14 cellular contexts compared by ENCODE assay signal in genomic region chr2:238096311-238097011, GRCh38. TPM values are rescaled to one million over a fixed set of nuclear protein-coding genes. Genes with fewer than 3 reads are reported as not detected.
DNase-seq lines count a peak whose midpoint lies in the region; TF ChIP-seq lines count a peak whose summit lies in the region.
"Had no signal": no experiment of that assay in that cellular context is flagged by ENCODE, and none has a peak within 500 bp of the region (broad histone marks: within the 10 kb centered on the region; RNA-seq: fewer than 3 reads in every experiment).

No MANE protein-coding gene starts in this region.

- no peaks in the 10 kb centered on the region for H3K27me3 Mint-ChIP-seq in activated CD4-positive, alpha-beta T cell treated with anti-CD3 and anti-CD28 coated beads, Interleukin-2, amount 10 ng/mL, durations not matched to agents 24 days and 14 days

- H3K36me3 Mint-ChIP-seq in activated CD4-positive, alpha-beta T cell treated with anti-CD3 and anti-CD28 coated beads, Interleukin-2, amount 10 ng/mL, durations not matched to agents 24 days and 14 days (ENCODE audit: low read depth), result peaks cover 31% of the 10 kb centered on the region

- in situ Hi-C loops in astrocyte of the spinal cord (cut with HindIII; ENCODE audit: low sequenced_read_pairs), result no loop called here

- no peak overlapping the region for H3K4me3 Mint-ChIP-seq in activated CD4-positive, alpha-beta T cell treated with anti-CD3 and anti-CD28 coated beads, Interleukin-2, amount 10 ng/mL, durations not matched to agents 24 days and 14 days

- no peak overlapping the region for H3K27ac Mint-ChIP-seq in activated CD4-positive, alpha-beta T cell treated with anti-CD3 and anti-CD28 coated beads, Interleukin-2, amount 10 ng/mL, durations not matched to agents 24 days and 14 days

- intact Hi-C loops in activated CD4-positive, alpha-beta T cell treated with anti-CD3 and anti-CD28 coated beads, Interleukin-2, amount 10 ng/mL, durations not matched to agents 24 days and 14 days (cut with micrococcal nuclease), result no loop called here

- H3K9ac ChIP-seq in HUES64 (ENCODE audit: low read depth, low read length), result peak overlapping the region; percentile 21; the same call in 1 of the 2 replicates

- H3K27me3 ChIP-seq in HUES64 (ENCODE audit: insufficient read depth, low read length), result no peaks in the 10 kb centered on the region
- H3K27me3 ChIP-seq: sigmoid colon had no signal

- peak overlapping the region; percentile 56; the same call in 1 of the 2 replicates for H3K27ac ChIP-seq in HUES64 (ENCODE audit: low read depth, low read length)
- H3K27ac ChIP-seq: sigmoid colon had no signal

- H3K9me3 ChIP-seq in HUES64 (ENCODE audit: insufficient read depth, low read depth, low read length), result no peaks in the 10 kb centered on the region
- H3K9me3 ChIP-seq: Caco-2, sigmoid colon had no signal

- no peaks in the 10 kb centered on the region for H3K9me3 Mint-ChIP-seq in activated CD4-positive, alpha-beta T cell treated with anti-CD3 and anti-CD28 coated beads, Interleukin-2, amount 10 ng/mL, durations not matched to agents 24 days and 14 days

- DNase-seq in DMS 273 (lab: John Stamatoyannopoulos, UW; ENCODE audit: unreplicated experiment) (peak; percentile 92), astrocyte of the spinal cord (ENCODE audit: low read depth, low spot score) (peak; percentile 17), mucosa of gallbladder (ENCODE audit: low spot score) (peak; percentile 8), NCI-H345 treated with DMSO at 0.1 percent for 48 hours (lab: John Stamatoyannopoulos, UW; ENCODE audit: unreplicated experiment) (no peak), DMS53 treated with DMSO at 0.1 percent for 48 hours (lab: John Stamatoyannopoulos, UW; ENCODE audit: unreplicated experiment) (no peak)
- DNase-seq in activated CD4-positive, alpha-beta T cell treated with anti-CD3 and anti-CD28 coated beads, Interleukin-2, amount 10 ng/mL, durations not matched to agents 24 days and 14 days, result no peak
- DNase-seq in stimulated activated CD4-positive, alpha-beta T cell treated with anti-CD3 and anti-CD28 coated beads, Interleukin-1b, Interleukin-23, amount 100 ng/mL, for 48 hours, result no peak
- DNase-seq: Caco-2; central memory CD4-positive, alpha-beta T cell; NCI-H1694 treated with DMSO at 0.1 percent for 48 hours; sigmoid colon had no signal

- peaks cover 12% of the 10 kb centered on the region for H3K4me1 ChIP-seq in HUES64 (ENCODE audit: insufficient read depth, low read length)
- H3K4me1 ChIP-seq: Caco-2, sigmoid colon had no signal

- 82% methylated on average over 22 of the region's 22 CpGs for WGBS in HUES64

- peaks cover 11% of the 10 kb centered on the region for H3K4me1 Mint-ChIP-seq in activated CD4-positive, alpha-beta T cell treated with anti-CD3 and anti-CD28 coated beads, Interleukin-2, amount 10 ng/mL, durations not matched to agents 24 days and 14 days

- H3K4me3 ChIP-seq in HUES64 (ENCODE audit: low read length) (no peak overlapping the region), astrocyte of the spinal cord (ENCODE audit: low read depth, low read length) (no peak overlapping the region)
- H3K4me3 ChIP-seq: sigmoid colon had no signal

- peaks cover 14% of the 10 kb centered on the region for H3K36me3 ChIP-seq in HUES64 (ENCODE audit: insufficient read depth, low read length)
- H3K36me3 ChIP-seq: sigmoid colon had no signal

- TF ChIP-seq CTCF in astrocyte of the spinal cord (IDR thresholded peaks at IDR 0.05; ENCODE audit: low read depth, low read length), result no peak

RNA-seq across cellular contexts. Expression of gene ESPNL, which starts 3.7 kb away (rescaled TPM):
- polyA plus RNA-seq in HUES64 (2013, experiment 1 of 2), result 0.55 TPM
- polyA plus RNA-seq in HUES64 (2013, experiment 2 of 2), result 0.38 TPM
- total RNA-seq in mucosa of gallbladder, result 0.49 TPM
- total RNA-seq in activated CD4-positive, alpha-beta T cell treated with anti-CD3 and anti-CD28 coated beads, Interleukin-2, amount 10 ng/mL, durations not matched to agents 24 days and 14 days, result 0.07 and 0.26 TPM in 2 replicates
- total RNA-seq: Caco-2 had no signal

RNA-seq across cellular contexts. Expression of gene SCLY, which starts 35.7 kb away (rescaled TPM):
- polyA plus RNA-seq in HUES64 (2013, experiment 1 of 2), result 40.6 TPM
- polyA plus RNA-seq in HUES64 (2013, experiment 2 of 2), result 42.4 TPM
- 29.1 TPM for total RNA-seq in mucosa of gallbladder
- 109 TPM in 2 replicates for total RNA-seq in activated CD4-positive, alpha-beta T cell treated with anti-CD3 and anti-CD28 coated beads, Interleukin-2, amount 10 ng/mL, durations not matched to agents 24 days and 14 days

RNA-seq across cellular contexts. Expression of gene KLHL30, which starts 42.0 kb away (rescaled TPM):
- not detected for polyA plus RNA-seq in HUES64 (2013, experiment 1 of 2)
- polyA plus RNA-seq in HUES64 (2013, experiment 2 of 2), result not detected
- 2.0 TPM for total RNA-seq in mucosa of gallbladder
- not detected in 2 replicates for total RNA-seq in activated CD4-positive, alpha-beta T cell treated with anti-CD3 and anti-CD28 coated beads, Interleukin-2, amount 10 ng/mL, durations not matched to agents 24 days and 14 days
- total RNA-seq: RPMI7951, temporal lobe had no signal

Comparison
In these comparisons a context has a peak if more than half of its experiments do, and no peak if none do; other contexts are left out.
1. DNase-seq: peak in DMS 273 (single experiment), astrocyte of the spinal cord (single experiment) and mucosa of gallbladder (single experiment); none in activated CD4-positive, alpha-beta T cell treated with anti-CD3 and anti-CD28 coated beads, Interleukin-2, amount 10 ng/mL, durations not matched to agents 24 days and 14 days (single experiment), NCI-H345 treated with DMSO at 0.1 percent for 48 hours (single experiment), stimulated activated CD4-positive, alpha-beta T cell treated with anti-CD3 and anti-CD28 coated beads, Interleukin-1b, Interleukin-23, amount 100 ng/mL, for 48 hours (single experiment) and DMS53 treated with DMSO at 0.1 percent for 48 hours (single experiment).